Comparison of ENCODE assay signal across 12 cellular contexts in genomic region chr4:74235135-74235534, GRCh38.
DNase-seq lines count a peak whose midpoint lies in the region; ATAC-seq and FAIRE-seq lines count a peak whose summit lies in the region.
"Had no signal": no experiment of that assay in that cellular context is flagged by ENCODE, and none has a peak within 500 bp of the region (broad histone marks: within the 10 kb centered on the region; RNA-seq: fewer than 3 reads in every experiment).

No MANE protein-coding gene starts in this region.

- no peaks in the 10 kb centered on the region for H3K27me3 Mint-ChIP-seq in activated T-cell treated with anti-CD3 and anti-CD28 coated beads, Interleukin-2, amount 50 U/mL, for 72 hours (ENCODE audit: low read depth)
- H3K27me3 Mint-ChIP-seq in stimulated activated naive B cell treated with anti-CD40 and anti-IgM and Interleukin-4, amounts not matched to agents 10 μg/mL and 1 μg/mL and 100 μg/mL, for 72 hours = no peaks in the 10 kb centered on the region

- H3K9me3 Mint-ChIP-seq in activated T-cell treated with anti-CD3 and anti-CD28 coated beads, Interleukin-2, amount 50 U/mL, for 72 hours = peaks cover 0 to 4% of the 10 kb centered on the region in 2 donors
- no peaks in the 10 kb centered on the region for H3K9me3 Mint-ChIP-seq in stimulated activated naive B cell treated with anti-CD40 and anti-IgM and Interleukin-4, amounts not matched to agents 10 μg/mL and 1 μg/mL and 100 μg/mL, for 72 hours

- no peak for FAIRE-seq in HTR-8/SVneo (lab: Jason Lieb, UNC)
- FAIRE-seq: pancreas had no signal

- peak overlapping the region; percentile 1 for H3K27ac Mint-ChIP-seq in activated T-cell treated with anti-CD3 and anti-CD28 coated beads, Interleukin-2, amount 50 U/mL, for 72 hours
- no peak overlapping the region for H3K27ac Mint-ChIP-seq in stimulated activated naive B cell treated with anti-CD40 and anti-IgM and Interleukin-4, amounts not matched to agents 10 μg/mL and 1 μg/mL and 100 μg/mL, for 72 hours

- H3K4me1 Mint-ChIP-seq in activated T-cell treated with anti-CD3 and anti-CD28 coated beads, Interleukin-2, amount 50 U/mL, for 72 hours (ENCODE audit: low read depth) = peaks cover 36% of the 10 kb centered on the region
- peaks cover 9 to 11% of the 10 kb centered on the region in 2 donors for H3K4me1 Mint-ChIP-seq in stimulated activated naive B cell treated with anti-CD40 and anti-IgM and Interleukin-4, amounts not matched to agents 10 μg/mL and 1 μg/mL and 100 μg/mL, for 72 hours

- no peak for DNase-seq in activated T-cell treated with anti-CD3 and anti-CD28 coated beads, Interleukin-2, amount 50 U/mL, for 72 hours
- DNase-seq in activated T-cell treated with anti-CD3 and anti-CD28 coated beads for 4 hours (no peak), HTR-8/SVneo (ENCODE audit: insufficient read length, low spot score) (no peak), epidermal melanocyte (ENCODE audit: insufficient read length, low spot score) (no peak), iPS-NIHi11 (ENCODE audit: low spot score) (no peak)
- no peak for DNase-seq in stimulated activated naive B cell treated with anti-CD40 and anti-IgM and Interleukin-4, amounts not matched to agents 10 μg/mL and 1 μg/mL and 100 μg/mL, for 72 hours
- DNase-seq: DMS79 treated with DMSO at 0.1 percent for 48 hours, NCI-H1436 treated with DMSO at 0.1 percent for 48 hours, pancreas had no signal

- no peak overlapping the region for H3K4me3 Mint-ChIP-seq in activated T-cell treated with anti-CD3 and anti-CD28 coated beads, Interleukin-2, amount 50 U/mL, for 72 hours
- H3K4me3 Mint-ChIP-seq in stimulated activated naive B cell treated with anti-CD40 and anti-IgM and Interleukin-4, amounts not matched to agents 10 μg/mL and 1 μg/mL and 100 μg/mL, for 72 hours = no peak overlapping the region

- H3K36me3 Mint-ChIP-seq in activated T-cell treated with anti-CD3 and anti-CD28 coated beads, Interleukin-2, amount 50 U/mL, for 72 hours (ENCODE audit: insufficient read depth in 2 of 2) = peaks cover 0 to 5% of the 10 kb centered on the region in 2 donors
- no peaks in the 10 kb centered on the region for H3K36me3 Mint-ChIP-seq in stimulated activated naive B cell treated with anti-CD40 and anti-IgM and Interleukin-4, amounts not matched to agents 10 μg/mL and 1 μg/mL and 100 μg/mL, for 72 hours

- no peak for ATAC-seq in activated T-cell treated with anti-CD3 and anti-CD28 coated beads, Interleukin-2, amount 50 U/mL, for 72 hours (replicated peaks in 1 of 2)
- peak; percentile 58 for ATAC-seq in HG02763 (IDR thresholded peaks at IDR 0.05; ENCODE audit: unreplicated experiment)
- ATAC-seq in HG03575 (IDR thresholded peaks at IDR 0.05; ENCODE audit: extremely low read depth, insufficient number of reproducible peaks, low FRiP score, unreplicated experiment) = peak; percentile 73
- peak; percentile 66 to 74 for ATAC-seq in stimulated activated naive B cell treated with anti-CD40 and anti-IgM and Interleukin-4, amounts not matched to agents 10 μg/mL and 1 μg/mL and 100 μg/mL, for 72 hours (replicated peaks)
- ATAC-seq: Panc1, pancreas had no signal

Comparison
In these comparisons a context has a peak if more than half of its experiments do, and no peak if none do; other contexts are left out.
1. ATAC-seq: peak in HG02763 (single experiment), HG03575 (single experiment) and stimulated activated naive B cell treated with anti-CD40 and anti-IgM and Interleukin-4, amounts not matched to agents 10 μg/mL and 1 μg/mL and 100 μg/mL, for 72 hours (2 of 2); none in activated T-cell treated with anti-CD3 and anti-CD28 coated beads, Interleukin-2, amount 50 U/mL, for 72 hours (0 of 2).